8 cellular contexts compared by ENCODE assay signal in the genomic region with DNA sequence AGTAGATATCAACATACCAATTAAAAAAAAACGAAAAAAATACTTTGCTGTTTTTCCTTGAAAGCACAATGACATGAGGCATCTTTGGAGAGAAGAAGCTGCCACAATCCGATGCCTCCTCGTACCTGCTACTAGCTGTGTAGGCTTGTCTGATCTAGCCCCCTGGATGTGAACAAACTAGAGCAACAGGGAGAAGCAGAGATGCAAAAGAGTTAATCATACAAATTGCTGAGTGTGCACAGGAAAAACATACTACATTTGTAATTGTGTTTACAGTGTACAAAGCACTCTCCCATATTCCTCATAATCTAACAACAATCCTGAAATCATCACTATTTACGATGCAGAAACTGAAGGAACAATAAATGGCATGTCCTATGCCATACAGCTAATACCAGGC.
DNase-seq lines count a peak whose midpoint lies in the region; ATAC-seq and TF ChIP-seq lines count a peak whose summit lies in the region.

No MANE protein-coding gene starts in this region.

- H3K36me3 ChIP-seq in tibial artery = no peaks in the 10 kb centered on the region

- peak overlapping the region; percentile 87 for H3K27ac Mint-ChIP-seq in activated T-cell treated with anti-CD3 and anti-CD28 coated beads, Interleukin-2, amount 50 U/mL, for 24 hours
- H3K27ac Mint-ChIP-seq in activated T-helper 2 cell treated with anti-CD3 and anti-CD28 coated beads, Interferon-gamma antibody, Interleukin-2, Interleukin-4, amounts not matched to agents 10 μg/mL and 5 μg/mL and 100 μg/mL, durations not matched to agents 14 hours and 24 hours and 36 hours = peak overlapping the region; percentile 100
- peak overlapping the region; percentile 99 for H3K27ac Mint-ChIP-seq in memory B cell

- no peaks in the 10 kb centered on the region for H3K36me3 Mint-ChIP-seq in activated T-cell treated with anti-CD3 and anti-CD28 coated beads, Interleukin-2, amount 50 U/mL, for 24 hours (ENCODE audit: low read depth)
- H3K36me3 Mint-ChIP-seq in activated T-helper 2 cell treated with anti-CD3 and anti-CD28 coated beads, Interferon-gamma antibody, Interleukin-2, Interleukin-4, amounts not matched to agents 10 μg/mL and 5 μg/mL and 100 μg/mL, durations not matched to agents 14 hours and 24 hours and 36 hours (ENCODE audit: low read depth) = peaks cover 13% of the 10 kb centered on the region
- peaks cover 6% of the 10 kb centered on the region for H3K36me3 Mint-ChIP-seq in memory B cell

- DNase-seq in activated T-cell treated with anti-CD3 and anti-CD28 coated beads, Interleukin-2, amount 50 U/mL, for 24 hours = no peak
- DNase-seq in activated T-cell treated with anti-CD3 and anti-CD28 coated beads for 4 hours = no peak
- DNase-seq in activated T-helper 2 cell treated with anti-CD3 and anti-CD28 coated beads, Interferon-gamma antibody, Interleukin-2, Interleukin-4, amounts not matched to agents 10 μg/mL and 5 μg/mL and 100 μg/mL, durations not matched to agents 14 hours and 24 hours and 36 hours (ENCODE audit: low spot score) = no peak
- no peak for DNase-seq in memory B cell (ENCODE audit: low spot score in 2 of 2)
- no peak for DNase-seq in tibial artery
- DNase-seq in DMS79 treated with DMSO at 0.1 percent for 48 hours (lab: John Stamatoyannopoulos, UW) = no peak

- intact Hi-C loops in activated T-helper 2 cell treated with anti-CD3 and anti-CD28 coated beads, Interferon-gamma antibody, Interleukin-2, Interleukin-4, amounts not matched to agents 10 μg/mL and 5 μg/mL and 100 μg/mL, durations not matched to agents 14 hours and 24 hours and 36 hours (cut with micrococcal nuclease) = loop anchor here (5.0 to 10.0 kb wide), 5 partner anchors 388 to 1110 kb away; partner anchors contain the start of gene ULK4
- intact Hi-C loops in tibial artery (cut with DNase I; ENCODE audit: low total_unique reads) = no loop called here

- TF ChIP-seq CTCF in tibial artery (IDR thresholded peaks at IDR 0.05) = no peak

- peaks cover 46% of the 10 kb centered on the region for H3K27me3 Mint-ChIP-seq in activated T-cell treated with anti-CD3 and anti-CD28 coated beads, Interleukin-2, amount 50 U/mL, for 24 hours
- no peaks in the 10 kb centered on the region for H3K27me3 Mint-ChIP-seq in activated T-helper 2 cell treated with anti-CD3 and anti-CD28 coated beads, Interferon-gamma antibody, Interleukin-2, Interleukin-4, amounts not matched to agents 10 μg/mL and 5 μg/mL and 100 μg/mL, durations not matched to agents 14 hours and 24 hours and 36 hours (ENCODE audit: low read depth)
- H3K27me3 Mint-ChIP-seq in memory B cell = no peaks in the 10 kb centered on the region

- H3K4me1 ChIP-seq in tibial artery = peaks cover 0 to 62% (median 44%) of the 10 kb centered on the region in 4 donors

- no peaks in the 10 kb centered on the region for H3K9me3 Mint-ChIP-seq in activated T-cell treated with anti-CD3 and anti-CD28 coated beads, Interleukin-2, amount 50 U/mL, for 24 hours
- peaks cover 14% of the 10 kb centered on the region for H3K9me3 Mint-ChIP-seq in activated T-helper 2 cell treated with anti-CD3 and anti-CD28 coated beads, Interferon-gamma antibody, Interleukin-2, Interleukin-4, amounts not matched to agents 10 μg/mL and 5 μg/mL and 100 μg/mL, durations not matched to agents 14 hours and 24 hours and 36 hours
- H3K9me3 Mint-ChIP-seq in memory B cell = peaks cover 6% of the 10 kb centered on the region

- no peaks in the 10 kb centered on the region for H3K9me3 ChIP-seq in tibial artery

- peak overlapping the region; percentile 62 to 64 for H3K27ac ChIP-seq in tibial artery

- H3K27me3 ChIP-seq in tibial artery = no peaks in the 10 kb centered on the region

- H3K4me1 Mint-ChIP-seq in activated T-cell treated with anti-CD3 and anti-CD28 coated beads, Interleukin-2, amount 50 U/mL, for 24 hours (ENCODE audit: low read depth) = peaks cover 32% of the 10 kb centered on the region
- peaks cover 79% of the 10 kb centered on the region for H3K4me1 Mint-ChIP-seq in activated T-helper 2 cell treated with anti-CD3 and anti-CD28 coated beads, Interferon-gamma antibody, Interleukin-2, Interleukin-4, amounts not matched to agents 10 μg/mL and 5 μg/mL and 100 μg/mL, durations not matched to agents 14 hours and 24 hours and 36 hours (ENCODE audit: low read depth)
- peaks cover 43% of the 10 kb centered on the region for H3K4me1 Mint-ChIP-seq in memory B cell

- no peak overlapping the region for H3K4me3 ChIP-seq in tibial artery

- no peak overlapping the region for H3K4me3 Mint-ChIP-seq in activated T-cell treated with anti-CD3 and anti-CD28 coated beads, Interleukin-2, amount 50 U/mL, for 24 hours
- peak overlapping the region; percentile 68 for H3K4me3 Mint-ChIP-seq in activated T-helper 2 cell treated with anti-CD3 and anti-CD28 coated beads, Interferon-gamma antibody, Interleukin-2, Interleukin-4, amounts not matched to agents 10 μg/mL and 5 μg/mL and 100 μg/mL, durations not matched to agents 14 hours and 24 hours and 36 hours (ENCODE audit: low read depth)
- H3K4me3 Mint-ChIP-seq in memory B cell = peak overlapping the region; percentile 77

- ATAC-seq in memory B cell (ENCODE audit: low read depth) (no peak), GM21423 (IDR thresholded peaks at IDR 0.05; ENCODE audit: unreplicated experiment) (no peak), HG03571 (IDR thresholded peaks at IDR 0.05; ENCODE audit: unreplicated experiment) (no peak)
